In genomic region chr2:121485039-121485438, GRCh38 we compare ENCODE assay signal across 19 cellular contexts. TPM values are rescaled to one million over a fixed set of nuclear protein-coding genes. Genes with fewer than 3 reads are reported as not detected.
A peak's percentile ranks its signal among the peaks of the same experiment; 100 is the strongest.
DNase-seq lines count a peak whose midpoint lies in the region; ATAC-seq and TF ChIP-seq lines count a peak whose summit lies in the region.
"Had no signal": no experiment of that assay in that cellular context is flagged by ENCODE, and none has a peak within 500 bp of the region (broad histone marks: within the 10 kb centered on the region; RNA-seq: fewer than 3 reads in every experiment).

No MANE protein-coding gene starts in this region.

- no TSS peak for BruUV-seq in mammary epithelial cell (replicated peaks; lab: Mats Ljungman, UMichigan)

- H3K27me3 Mint-ChIP-seq in nephron progenitor cell (ENCODE audit: low read depth, poor library complexity) = no peaks in the 10 kb centered on the region
- H3K27me3 Mint-ChIP-seq: IgD-negative memory B cell had no signal

- POLR2A ChIA-PET in AG04450 (lab: Yijun Ruan, JAX) = no interaction called here

- H3K79me2 ChIP-seq in mammary epithelial cell (ENCODE audit: insufficient read depth, low read length) = peaks cover 83% of the 10 kb centered on the region

- in situ Hi-C loops in mammary epithelial cell (cut with MboI; ENCODE audit: low sequenced_read_pairs in 2 of 2) = no loop called here

- no peaks in the 10 kb centered on the region for H4K20me1 ChIP-seq in mammary epithelial cell (ENCODE audit: insufficient read depth, low read length)

- H3K27me3 ChIP-seq in AG04450 (ENCODE audit: control insufficient read depth, insufficient read depth, low read length) = no peaks in the 10 kb centered on the region
- no peaks in the 10 kb centered on the region for H3K27me3 ChIP-seq in mammary epithelial cell (ENCODE audit: insufficient read depth, low read length)
- H3K27me3 ChIP-seq in esophagus squamous epithelium = no peaks in the 10 kb centered on the region
- H3K27me3 ChIP-seq: adrenal gland, heart right ventricle, transverse colon had no signal

- no peaks in the 10 kb centered on the region for H3K9me3 ChIP-seq in AG04450 (ENCODE audit: control insufficient read depth, insufficient read depth, low read length)
- no peaks in the 10 kb centered on the region for H3K9me3 ChIP-seq in mammary epithelial cell (replicated peaks; ENCODE audit: insufficient read depth, low read length)
- H3K9me3 ChIP-seq in esophagus squamous epithelium = no peaks in the 10 kb centered on the region
- H3K9me3 ChIP-seq: adrenal gland, heart right ventricle, transverse colon had no signal

- DNase-seq in AG04450 (ENCODE audit: low read depth, low spot score) (peak; percentile 43), M059J (ENCODE audit: low read depth) (peak; percentile 78), mammary epithelial cell (peak; percentile 89), kidney tubule cell (ENCODE audit: low spot score) (peak; percentile 88), esophagus squamous epithelium (lab: John Stamatoyannopoulos, UW) (no peak), nephron progenitor cell (no peak)
- DNase-seq: adrenal gland; DMS 273 treated with DMSO at 0.1 percent for 48 hours; effector CD4-positive, alpha-beta T cell; H7; heart right ventricle; NCI-H774; occipital lobe; transverse colon had no signal

- peak overlapping the region; percentile 31 for H3K9ac ChIP-seq in mammary epithelial cell (ENCODE audit: insufficient read depth, low read length)

- no peak for TF ChIP-seq POLR2A in esophagus squamous epithelium (IDR thresholded peaks at IDR 0.05)

- no peak overlapping the region for H3K4me3 ChIP-seq in AG04450 (ENCODE audit: low read depth, low read length)
- no peak overlapping the region for H3K4me3 ChIP-seq in mammary epithelial cell (replicated peaks in 1 of 3; ENCODE audit: insufficient read depth in 1 of 3, low read depth in 2 of 3, low read length in 3 of 3)
- H3K4me3 ChIP-seq in esophagus squamous epithelium = no peak overlapping the region
- H3K4me3 ChIP-seq: adrenal gland, heart right ventricle, transverse colon had no signal

- no peak overlapping the region for H2AFZ ChIP-seq in mammary epithelial cell (ENCODE audit: low read depth, low read length)

- H3K36me3 Mint-ChIP-seq in nephron progenitor cell (ENCODE audit: low read depth) = peaks cover 14% of the 10 kb centered on the region

- H3K27ac Mint-ChIP-seq in nephron progenitor cell = no peak overlapping the region

- H3K27ac ChIP-seq in AG04450 (ENCODE audit: low read depth, low read length) (peak overlapping the region; percentile 34), mammary epithelial cell (ENCODE audit: insufficient read depth, low read depth, low read length) (peak overlapping the region; percentile 90), esophagus squamous epithelium (no peak overlapping the region)
- H3K27ac ChIP-seq: adrenal gland, heart right ventricle, transverse colon had no signal

- H3K4me2 ChIP-seq in mammary epithelial cell (ENCODE audit: insufficient read depth, low read depth, low read length) = peak overlapping the region; percentile 35

- intact Hi-C loops in mammary epithelial cell (cut with micrococcal nuclease) = loop anchor here (2.0 to 5.0 kb wide), 2 partner anchors 16 to 42 kb away; no protein-coding TSS in a partner anchor
- intact Hi-C loops in esophagus squamous epithelium (cut with DNase I) = no loop called here

- H3K4me3 Mint-ChIP-seq in nephron progenitor cell = no peak overlapping the region
- H3K4me3 Mint-ChIP-seq: IgD-negative memory B cell had no signal

- H3K4me1 Mint-ChIP-seq in nephron progenitor cell = peaks cover 4% of the 10 kb centered on the region

- TF ChIP-seq CTCF in AG04450 (IDR thresholded peaks at IDR 0.05; ENCODE audit: low read depth, low read length) (no peak), mammary epithelial cell (conservative IDR thresholded peaks at IDR 0.05 in 1 of 2, IDR thresholded peaks at IDR 0.05 in 1 of 2; ENCODE audit: extremely low read depth in 1 of 2, insufficient read depth in 1 of 2, low read depth in 1 of 2, low read length in 2 of 2) (no peak), esophagus squamous epithelium (IDR thresholded peaks at IDR 0.05) (no peak), nephron progenitor cell (IDR thresholded peaks at IDR 0.05) (no peak)

- CTCF ChIA-PET in AG04450 (lab: Charles Lee) (no interaction called here), mammary epithelial cell (lab: Charles Lee; ENCODE audit: low non-redundant PET) (no interaction called here)

- dilution Hi-C loops in mammary epithelial cell (cut with HindIII; ENCODE audit: low sequenced_read_pairs) = no loop called here

- ATAC-seq in HG03442 (IDR thresholded peaks at IDR 0.05; ENCODE audit: unreplicated experiment) (no peak), GM21360 (IDR thresholded peaks at IDR 0.05; ENCODE audit: unreplicated experiment) (no peak)
- ATAC-seq: heart right ventricle had no signal

- H3K9me3 Mint-ChIP-seq in nephron progenitor cell = no peaks in the 10 kb centered on the region
- H3K9me3 Mint-ChIP-seq: IgD-negative memory B cell had no signal

- H3K4me1 ChIP-seq in mammary epithelial cell (ENCODE audit: insufficient read depth, low read length) (peaks cover 74% of the 10 kb centered on the region), esophagus squamous epithelium (peaks cover 0 to 53% (median 11%) of the 10 kb centered on the region in 3 donors)

- H3K36me3 ChIP-seq in mammary epithelial cell (ENCODE audit: insufficient read depth, low read length) (peaks cover 2% of the 10 kb centered on the region), esophagus squamous epithelium (peaks cover 0 to 24% (median 0%) of the 10 kb centered on the region in 3 donors)
- H3K36me3 ChIP-seq: adrenal gland, transverse colon had no signal

RNA-seq across cellular contexts. Expression of gene RNU4ATAC, which starts 45.6 kb away (rescaled TPM):
- not detected in 2 replicates for polyA plus RNA-seq in AG04450 (2011; rRNA removed)
- polyA minus RNA-seq in AG04450 (2011; rRNA and poly(A)+ RNA removed) = under 0.01 TPM in 2 replicates
- under 0.01 TPM in 1 of 2 replicates, not detected in the other for total RNA-seq in M059J (2014; rRNA removed; shearing (Covaris generic))
- total RNA-seq in mammary epithelial cell = under 1 TPM in 1 of 2 donors, not detected in 1; under 0.01 TPM
- not detected for polyA plus RNA-seq in mammary epithelial cell
- not detected for polyA minus RNA-seq in mammary epithelial cell
- not detected for total RNA-seq in esophagus squamous epithelium
- total RNA-seq: A673, adrenal gland, H7, heart right ventricle, liver had no signal
- polyA plus RNA-seq: adrenal gland, heart right ventricle, IgD-negative memory B cell had no signal

Comparison
In these comparisons a context has a peak if more than half of its experiments do, and no peak if none do; other contexts are left out.
1. DNase-seq: peak in AG04450 (single experiment), M059J (single experiment), mammary epithelial cell (single experiment) and kidney tubule cell (single experiment); none in esophagus squamous epithelium (single experiment) and nephron progenitor cell (single experiment).
2. H3K27ac ChIP-seq: peak in AG04450 (single experiment) and mammary epithelial cell (single experiment); none in esophagus squamous epithelium (0 of 4).